ENCODE assay signal across 2 cellular contexts in genomic region chr6:27679968-27680694, GRCh38.
TF ChIP-seq lines count a peak whose summit lies in the region.

No MANE protein-coding gene starts in this region.

TF ChIP-seq in SK-N-SH, 30 proteins besides CTCF, POLR2A, EP300 and RAD21 (continued from another document):
- TF ChIP-seq ZBTB33 (IDR thresholded peaks at IDR 0.05; ENCODE audit: borderline replicate concordance, low read depth) (no peak), YY1 (IDR thresholded peaks at IDR 0.05; ENCODE audit: low read depth) (no peak), MEF2A (IDR thresholded peaks at IDR 0.05; ENCODE audit: borderline replicate concordance, low read depth) (no peak), MAX (IDR thresholded peaks at IDR 0.05; ENCODE audit: low read depth) (no peak), ELF1 (IDR thresholded peaks at IDR 0.05) (no peak), GABPA (IDR thresholded peaks at IDR 0.05; ENCODE audit: low read depth) (no peak), MXI1 (IDR thresholded peaks at IDR 0.05; ENCODE audit: low read depth, low read length) (no peak), EZH2phosphoT487 (IDR thresholded peaks at IDR 0.05; ENCODE audit: borderline replicate concordance, low read depth) (no peak), REST (IDR thresholded peaks at IDR 0.05; ENCODE audit: low read depth, low read length) (no peak), FOXJ3 (CRISPR knock-in tag; IDR thresholded peaks at IDR 0.05) (no peak), TAF1 (IDR thresholded peaks at IDR 0.05; ENCODE audit: borderline replicate concordance, low read depth, low read length) (no peak)
- TF ChIP-seq, protein P1, sequence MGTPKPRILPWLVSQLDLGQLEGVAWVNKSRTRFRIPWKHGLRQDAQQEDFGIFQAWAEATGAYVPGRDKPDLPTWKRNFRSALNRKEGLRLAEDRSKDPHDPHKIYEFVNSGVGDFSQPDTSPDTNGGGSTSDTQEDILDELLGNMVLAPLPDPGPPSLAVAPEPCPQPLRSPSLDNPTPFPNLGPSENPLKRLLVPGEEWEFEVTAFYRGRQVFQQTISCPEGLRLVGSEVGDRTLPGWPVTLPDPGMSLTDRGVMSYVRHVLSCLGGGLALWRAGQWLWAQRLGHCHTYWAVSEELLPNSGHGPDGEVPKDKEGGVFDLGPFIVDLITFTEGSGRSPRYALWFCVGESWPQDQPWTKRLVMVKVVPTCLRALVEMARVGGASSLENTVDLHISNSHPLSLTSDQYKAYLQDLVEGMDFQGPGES (IDR thresholded peaks at IDR 0.05; ENCODE audit: low read depth, low read length) = no peak
TF ChIP-seq in SK-N-SH: peak in this region for 0.

TF ChIP-seq in SK-N-SH treated with all-trans-retinoic acid at 6 μM for 48 hours, 23 proteins besides CTCF, POLR2A, EP300 and RAD21 (continued from another document):
- TF ChIP-seq CREB5 (CRISPR knock-in tag; IDR thresholded peaks at IDR 0.05; ENCODE audit: low read depth) = no peak
- TF ChIP-seq, protein P2, sequence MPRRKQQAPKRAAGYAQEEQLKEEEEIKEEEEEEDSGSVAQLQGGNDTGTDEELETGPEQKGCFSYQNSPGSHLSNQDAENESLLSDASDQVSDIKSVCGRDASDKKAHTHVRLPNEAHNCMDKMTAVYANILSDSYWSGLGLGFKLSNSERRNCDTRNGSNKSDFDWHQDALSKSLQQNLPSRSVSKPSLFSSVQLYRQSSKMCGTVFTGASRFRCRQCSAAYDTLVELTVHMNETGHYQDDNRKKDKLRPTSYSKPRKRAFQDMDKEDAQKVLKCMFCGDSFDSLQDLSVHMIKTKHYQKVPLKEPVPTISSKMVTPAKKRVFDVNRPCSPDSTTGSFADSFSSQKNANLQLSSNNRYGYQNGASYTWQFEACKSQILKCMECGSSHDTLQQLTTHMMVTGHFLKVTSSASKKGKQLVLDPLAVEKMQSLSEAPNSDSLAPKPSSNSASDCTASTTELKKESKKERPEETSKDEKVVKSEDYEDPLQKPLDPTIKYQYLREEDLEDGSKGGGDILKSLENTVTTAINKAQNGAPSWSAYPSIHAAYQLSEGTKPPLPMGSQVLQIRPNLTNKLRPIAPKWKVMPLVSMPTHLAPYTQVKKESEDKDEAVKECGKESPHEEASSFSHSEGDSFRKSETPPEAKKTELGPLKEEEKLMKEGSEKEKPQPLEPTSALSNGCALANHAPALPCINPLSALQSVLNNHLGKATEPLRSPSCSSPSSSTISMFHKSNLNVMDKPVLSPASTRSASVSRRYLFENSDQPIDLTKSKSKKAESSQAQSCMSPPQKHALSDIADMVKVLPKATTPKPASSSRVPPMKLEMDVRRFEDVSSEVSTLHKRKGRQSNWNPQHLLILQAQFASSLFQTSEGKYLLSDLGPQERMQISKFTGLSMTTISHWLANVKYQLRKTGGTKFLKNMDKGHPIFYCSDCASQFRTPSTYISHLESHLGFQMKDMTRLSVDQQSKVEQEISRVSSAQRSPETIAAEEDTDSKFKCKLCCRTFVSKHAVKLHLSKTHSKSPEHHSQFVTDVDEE (CRISPR knock-in tag; IDR thresholded peaks at IDR 0.05) = no peak
- no peak for TF ChIP-seq ESRRG (CRISPR knock-in tag; IDR thresholded peaks at IDR 0.05)
- TF ChIP-seq OSR1 (CRISPR knock-in tag; IDR thresholded peaks at IDR 0.05) = no peak
- TF ChIP-seq TOX (CRISPR knock-in tag; IDR thresholded peaks at IDR 0.05; ENCODE audit: borderline replicate concordance) = no peak
- no peak for TF ChIP-seq GLIS3 (CRISPR knock-in tag; IDR thresholded peaks at IDR 0.05)
